In the genomic region with DNA sequence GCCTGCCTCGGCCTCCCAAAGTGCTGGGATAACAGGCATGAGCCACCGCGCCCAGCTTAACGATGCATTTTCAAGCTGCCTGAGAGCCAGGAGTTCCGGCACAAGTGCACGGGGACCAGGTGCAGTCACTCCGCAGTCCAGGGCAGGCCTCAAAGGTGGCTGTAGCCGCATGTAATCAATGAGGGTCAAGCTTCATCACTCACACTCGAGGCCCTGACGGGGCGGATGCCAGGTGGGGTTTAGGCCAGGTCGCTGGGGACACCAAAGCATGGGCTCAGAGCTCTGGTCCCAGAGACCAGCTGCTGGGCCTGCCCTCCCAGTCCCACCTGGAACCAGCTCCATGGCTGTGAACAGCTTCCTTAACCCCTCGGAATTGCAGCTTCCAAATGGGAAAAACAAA, we compare ENCODE assay signal across 17 cellular contexts. TPM values are rescaled to one million over a fixed set of nuclear protein-coding genes. Genes with fewer than 3 reads are reported as not detected.
DNase-seq lines count a peak whose midpoint lies in the region; ATAC-seq and TF ChIP-seq lines count a peak whose summit lies in the region.
"Had no signal": no experiment of that assay in that cellular context is flagged by ENCODE, and none has a peak within 500 bp of the region (broad histone marks: within the 10 kb centered on the region; RNA-seq: fewer than 3 reads in every experiment).

No MANE protein-coding gene starts in this region.

- H3K27ac Mint-ChIP-seq in Calu3 (ENCODE audit: unreplicated experiment), result no peak overlapping the region
- H3K27ac Mint-ChIP-seq: CD4-positive, CD25-positive, alpha-beta regulatory T cell had no signal

- no peak overlapping the region for H3K4me3 ChIP-seq in ascending aorta
- H3K4me3 ChIP-seq in left lung, result no peak overlapping the region
- H3K4me3 ChIP-seq in thoracic aorta, result peak overlapping the region; percentile 31
- H3K4me3 ChIP-seq: HAP-1 had no signal

- DNase-seq in COLO668 (lab: John Stamatoyannopoulos, UW; ENCODE audit: unreplicated experiment), result peak; percentile 68
- DNase-seq in ascending aorta (ENCODE audit: low spot score in 2 of 2), result no peak
- DNase-seq in left lung, result no peak
- DNase-seq in thoracic aorta (ENCODE audit: low spot score), result no peak
- DNase-seq in Calu3, result no peak
- no peak for DNase-seq in hepatic stellate cell (ENCODE audit: low spot score)
- no peak for DNase-seq in NCI-H2029 treated with DMSO at 0.1 percent for 48 hours (lab: John Stamatoyannopoulos, UW)
- DNase-seq: BE2C; CD4-positive, CD25-positive, alpha-beta regulatory T cell; MV-4-11; NCI-H187 treated with DMSO at 0.1 percent for 48 hours; NK-92 treated with Interleukin-12 subunit alpha and Interleukin-12 subunit beta, amount 100 ng/mL, for 24 hours had no signal

- ATAC-seq in left lung (peak; percentile 26), thoracic aorta (ENCODE audit: insufficient number of reproducible peaks, low FRiP score, low read depth) (no peak)

- H3K9me3 ChIP-seq in ascending aorta, result no peaks in the 10 kb centered on the region
- H3K9me3 ChIP-seq in left lung, result no peaks in the 10 kb centered on the region
- no peaks in the 10 kb centered on the region for H3K9me3 ChIP-seq in thoracic aorta
- H3K9me3 ChIP-seq: BE2C, HAP-1 had no signal

- peaks cover 7 to 15% of the 10 kb centered on the region in 2 donors for H3K4me1 ChIP-seq in ascending aorta
- peaks cover 0 to 3% of the 10 kb centered on the region in 2 donors for H3K4me1 ChIP-seq in left lung
- H3K4me1 ChIP-seq in thoracic aorta (ENCODE audit: control insufficient read depth in 1 of 2, low read depth in 2 of 2), result peaks cover 12 to 18% of the 10 kb centered on the region in 2 donors
- H3K4me1 ChIP-seq: BE2C, HAP-1 had no signal

- no TSS peak for BruUV-seq in Calu3 (replicated peaks; lab: Mats Ljungman, UMichigan)

- H3K36me3 ChIP-seq in ascending aorta (no peaks in the 10 kb centered on the region), left lung (no peaks in the 10 kb centered on the region), thoracic aorta (no peaks in the 10 kb centered on the region)
- H3K36me3 ChIP-seq: BE2C had no signal

- H3K27ac ChIP-seq in ascending aorta (peak overlapping the region; percentile 29 to 37), left lung (peak overlapping the region in 1 of 2 donors; percentile 53), thoracic aorta (no peak overlapping the region)
- H3K27ac ChIP-seq: HL-60, KMS-11 had no signal

- TF ChIP-seq CTCF in ascending aorta (IDR thresholded peaks at IDR 0.05), result no peak
- TF ChIP-seq CTCF in left lung (IDR thresholded peaks at IDR 0.05), result no peak
- TF ChIP-seq CTCF in thoracic aorta (IDR thresholded peaks at IDR 0.05), result no peak
- no peak for TF ChIP-seq CTCF in Calu3 (IDR thresholded peaks at IDR 0.05; ENCODE audit: unreplicated experiment)

- H3K4me3 Mint-ChIP-seq in Calu3 (ENCODE audit: low read depth, unreplicated experiment), result no peak overlapping the region
- H3K4me3 Mint-ChIP-seq: CD4-positive, CD25-positive, alpha-beta regulatory T cell had no signal

- no peaks in the 10 kb centered on the region for H3K27me3 ChIP-seq in ascending aorta
- no peaks in the 10 kb centered on the region for H3K27me3 ChIP-seq in left lung
- H3K27me3 ChIP-seq in thoracic aorta (replicated peaks; ENCODE audit: insufficient read depth), result no peaks in the 10 kb centered on the region
- H3K27me3 ChIP-seq: BE2C had no signal

- no peaks in the 10 kb centered on the region for H3K27me3 Mint-ChIP-seq in Calu3 (ENCODE audit: unreplicated experiment)
- H3K27me3 Mint-ChIP-seq: CD4-positive, CD25-positive, alpha-beta regulatory T cell had no signal

- intact Hi-C loops in ascending aorta (cut with DNase I), result no loop called here
- intact Hi-C loops in left lung (cut with DNase I), result no loop called here
- intact Hi-C loops in Calu3 (cut with micrococcal nuclease; ENCODE audit: unreplicated experiment), result no loop called here

- no peaks in the 10 kb centered on the region for H3K9me3 Mint-ChIP-seq in Calu3 (ENCODE audit: low read depth, unreplicated experiment)
- H3K9me3 Mint-ChIP-seq: CD4-positive, CD25-positive, alpha-beta regulatory T cell had no signal

- CTCF ChIA-PET in Calu3 (lab: Charles Lee), result no interaction called here

- no peaks in the 10 kb centered on the region for H3K4me1 Mint-ChIP-seq in Calu3 (ENCODE audit: low read depth, unreplicated experiment)
- H3K4me1 Mint-ChIP-seq: CD4-positive, CD25-positive, alpha-beta regulatory T cell had no signal

- no peaks in the 10 kb centered on the region for H3K36me3 Mint-ChIP-seq in Calu3 (ENCODE audit: insufficient read depth, unreplicated experiment)

RNA-seq across cellular contexts. Expression of a gene that starts 26.1 kb away (rescaled TPM):
- total RNA-seq in ascending aorta (24.3 TPM), left lung (10 to 100 TPM; 15.3 to 16.4 TPM), thoracic aorta (1 to 10 TPM; 4.6 to 4.7 TPM), Calu3 (2022) (3.7 and 4.7 TPM in 2 replicates)

RNA-seq across cellular contexts. Expression of a gene that starts 43.0 kb away (rescaled TPM):
- not detected for total RNA-seq in ascending aorta
- total RNA-seq in left lung, result not detected
- total RNA-seq in thoracic aorta, result not detected
- not detected in 2 replicates for total RNA-seq in Calu3 (2022)
- total RNA-seq: CD4-positive, CD25-positive, alpha-beta regulatory T cell; HT1080; Right ventricle myocardium inferior had no signal

RNA-seq across cellular contexts. Expression of a gene that starts 51.3 kb away (rescaled TPM):
- total RNA-seq in ascending aorta, result 96.7 TPM
- 10 to 100 TPM; 70.0 to 84.1 TPM for total RNA-seq in left lung
- 10 to 100 TPM; 65.3 to 90.0 TPM for total RNA-seq in thoracic aorta
- total RNA-seq in Calu3 (2022), result 54.5 and 56.2 TPM in 2 replicates

Comparison
In these comparisons a context has a peak if more than half of its experiments do, and no peak if none do; other contexts are left out.
1. H3K27ac ChIP-seq: peak in ascending aorta (2 of 2); none in thoracic aorta (0 of 2).